In genomic region chr11:44604171-44604581, GRCh38 we compare ENCODE assay signal across 11 cellular contexts. TPM values are rescaled to one million over a fixed set of nuclear protein-coding genes. Genes with fewer than 3 reads are reported as not detected.
A peak's percentile ranks its signal among the peaks of the same experiment; 100 is the strongest.
DNase-seq lines count a peak whose midpoint lies in the region; ATAC-seq and TF ChIP-seq lines count a peak whose summit lies in the region.
"Had no signal": no experiment of that assay in that cellular context is flagged by ENCODE, and none has a peak within 500 bp of the region (broad histone marks: within the 10 kb centered on the region; RNA-seq: fewer than 3 reads in every experiment).

No MANE protein-coding gene starts in this region.

- no peaks in the 10 kb centered on the region for H3K27me3 ChIP-seq in breast epithelium
- H3K27me3 ChIP-seq in A673 (replicated peaks; ENCODE audit: insufficient read depth, low read depth, low read length, poor library complexity): no peaks in the 10 kb centered on the region
- H3K27me3 ChIP-seq: upper lobe of left lung had no signal

- intact Hi-C loops in MCF 10A (cut with micrococcal nuclease) (no loop called here), breast epithelium (cut with DNase I; ENCODE audit: low total_unique reads) (no loop called here), A673 (cut with micrococcal nuclease; ENCODE audit: unreplicated experiment) (no loop called here), left colon (cut with DNase I, micrococcal nuclease) (no loop called here), sciatic nerve (cut with DNase I) (no loop called here)

- H3K27me3 Mint-ChIP-seq in MCF 10A (ENCODE audit: insufficient read depth, unreplicated experiment) (no peaks in the 10 kb centered on the region), brain (peaks cover 4% of the 10 kb centered on the region)

- BruUV-seq in MCF 10A (replicated peaks; lab: Mats Ljungman, UMichigan) (no TSS peak), A673 (replicated peaks; lab: Mats Ljungman, UMichigan) (no TSS peak)

- ATAC-seq in left colon: no peak
- no peak for ATAC-seq in sciatic nerve

- POLR2A ChIA-PET in MCF 10A (lab: Yijun Ruan, JAX): interaction anchor here (0.7 to 1.5 kb wide), 2 partner anchors 13 to 195 kb away, joined by 3 to 4 read pairs; no protein-coding TSS in a partner anchor
- POLR2A ChIA-PET in A673 (lab: Charles Lee; ENCODE audit: low non-redundant PET): no interaction called here

- H3K4me3 ChIP-seq in breast epithelium (no peak overlapping the region), A673 (ENCODE audit: low read depth, low read length, poor library complexity, severe bottlenecking) (no peak overlapping the region)
- H3K4me3 ChIP-seq: upper lobe of left lung had no signal

- CTCF ChIA-PET in MCF 10A (lab: Yijun Ruan, JAX) (interaction anchor here (1.2 kb wide), 1 partner anchor 48 kb away, joined by 4 read pairs; no protein-coding TSS in a partner anchor), A673 (lab: Charles Lee) (interaction anchor here (1.5 kb wide), 1 partner anchor 17 kb away, joined by 4 read pairs; no protein-coding TSS in a partner anchor)

- H3K36me3 ChIP-seq in breast epithelium (no peaks in the 10 kb centered on the region), A673 (ENCODE audit: insufficient read depth, low read length, poor library complexity, severe bottlenecking) (no peaks in the 10 kb centered on the region)

- peak; percentile 68 for DNase-seq in MCF 10A (ENCODE audit: unreplicated experiment)
- DNase-seq in breast epithelium (ENCODE audit: low spot score in 2 of 2): no peak
- peak; percentile 42 for DNase-seq in NCI-H345 treated with DMSO at 0.1 percent for 48 hours (lab: John Stamatoyannopoulos, UW; ENCODE audit: unreplicated experiment)
- DNase-seq in A673 (ENCODE audit: low spot score): no peak
- DNase-seq in left colon: no peak
- DNase-seq in stimulated activated naive CD4-positive, alpha-beta T cell treated with Interleukin-2 at 50 U/mL for 16 hours (lab: John Stamatoyannopoulos, UW): no peak
- DNase-seq in sciatic nerve (ENCODE audit: low spot score): no peak
- DNase-seq: activated CD8-positive, alpha-beta memory T cell treated with anti-CD3 and anti-CD28 coated beads, Interleukin-2, amount 50 U/mL, for 4 hours; upper lobe of left lung had no signal

- no peak for TF ChIP-seq POLR2A in breast epithelium (IDR thresholded peaks at IDR 0.05)

- H3K36me3 Mint-ChIP-seq in MCF 10A (ENCODE audit: insufficient read depth, unreplicated experiment) (peaks cover 48% of the 10 kb centered on the region), brain (peaks cover 16% of the 10 kb centered on the region)

- H3K4me1 Mint-ChIP-seq in MCF 10A (ENCODE audit: insufficient read depth, unreplicated experiment) (peaks cover 16% of the 10 kb centered on the region), brain (peaks cover 60% of the 10 kb centered on the region)

- H3K9me3 Mint-ChIP-seq in MCF 10A (ENCODE audit: unreplicated experiment) (no peaks in the 10 kb centered on the region), brain (no peaks in the 10 kb centered on the region)

- H3K4me1 ChIP-seq in breast epithelium (no peaks in the 10 kb centered on the region), A673 (ENCODE audit: insufficient read depth, low read length, poor library complexity, severe bottlenecking) (peaks cover 20% of the 10 kb centered on the region)

- H3K9me3 ChIP-seq in breast epithelium (no peaks in the 10 kb centered on the region), A673 (ENCODE audit: low read depth, low read length, poor library complexity, severe bottlenecking) (no peaks in the 10 kb centered on the region)
- H3K9me3 ChIP-seq: upper lobe of left lung had no signal

- TF ChIP-seq CTCF in MCF 10A (IDR thresholded peaks at IDR 0.05; ENCODE audit: unreplicated experiment): no peak
- no peak for TF ChIP-seq CTCF in breast epithelium (IDR thresholded peaks at IDR 0.05)
- TF ChIP-seq CTCF in brain (conservative IDR thresholded peaks at IDR 0.05): no peak
- TF ChIP-seq CTCF in A673 (conservative IDR thresholded peaks at IDR 0.05; ENCODE audit: low read depth, low read length): no peak

- H3K4me3 Mint-ChIP-seq in MCF 10A (ENCODE audit: unreplicated experiment): no peak overlapping the region
- no peak overlapping the region for H3K4me3 Mint-ChIP-seq in brain

- H3K27ac Mint-ChIP-seq in MCF 10A (ENCODE audit: low read depth, unreplicated experiment) (peak overlapping the region; percentile 1), brain (peak overlapping the region in 4 of 5 experiments; percentile 3 to 46 (median 24))

- H3K27ac ChIP-seq in breast epithelium: no peak overlapping the region
- no peak overlapping the region for H3K27ac ChIP-seq in A673 (ENCODE audit: low read depth, low read length, poor library complexity, severe bottlenecking)
- H3K27ac ChIP-seq: epithelial cell of prostate had no signal

RNA-seq across cellular contexts. Expression of gene CD82, which starts 38.7 kb away (rescaled TPM):
- total RNA-seq in MCF 10A (2022) (50.9 and 114 TPM in 2 replicates), breast epithelium (10 to 100 TPM; 12.0 to 40.4 (median 38.0) TPM), A673 (2021) (8.2 and 16.0 TPM in 2 replicates), left colon (10 to 100 TPM; 30.0 to 36.1 TPM), sciatic nerve (127 TPM)
- polyA plus RNA-seq in brain (ENCODE audit: insufficient read depth, low read depth, low replicate concordance): 43.1 TPM

Comparison
In these comparisons a context has a peak if more than half of its experiments do, and no peak if none do; other contexts are left out.
1. DNase-seq: peak in MCF 10A (single experiment) and NCI-H345 treated with DMSO at 0.1 percent for 48 hours (single experiment); none in breast epithelium (0 of 2), A673 (single experiment), left colon (0 of 2), stimulated activated naive CD4-positive, alpha-beta T cell treated with Interleukin-2 at 50 U/mL for 16 hours (single experiment) and sciatic nerve (single experiment).